18 cellular contexts compared by ENCODE assay signal in the genomic region with DNA sequence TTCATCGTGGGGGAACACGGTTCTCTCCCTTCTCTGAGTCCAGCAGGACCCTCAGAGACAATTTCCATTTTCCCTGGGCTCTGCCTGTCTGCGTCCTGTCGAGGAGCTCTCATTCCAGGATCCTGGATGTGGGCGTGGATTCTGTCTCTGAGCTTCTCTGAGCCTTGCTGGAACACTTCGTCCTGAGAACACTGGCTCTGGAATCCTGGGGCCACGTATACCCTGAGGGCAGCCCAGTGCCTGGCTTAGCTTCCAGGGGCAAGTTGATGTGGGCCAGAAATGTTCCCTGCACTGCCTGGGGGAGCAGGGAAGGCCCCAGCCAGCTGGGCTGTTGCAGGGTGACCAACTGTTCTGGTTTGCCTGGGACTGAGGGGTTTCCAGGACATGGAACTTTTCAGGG.
DNase-seq lines count a peak whose midpoint lies in the region; ATAC-seq and TF ChIP-seq lines count a peak whose summit lies in the region.
"Had no signal": no experiment of that assay in that cellular context is flagged by ENCODE, and none has a peak within 500 bp of the region (broad histone marks: within the 10 kb centered on the region; RNA-seq: fewer than 3 reads in every experiment).

No MANE protein-coding gene starts in this region.

- H3K27ac ChIP-seq in neural progenitor cell: no peak overlapping the region
- no peak overlapping the region for H3K27ac ChIP-seq in osteoblast (ENCODE audit: low read depth, low read length)
- no peak overlapping the region for H3K27ac ChIP-seq in transverse colon

- H3K4me1 ChIP-seq in neural progenitor cell (peaks cover 25% of the 10 kb centered on the region), osteoblast (ENCODE audit: insufficient read depth, low read length) (no peaks in the 10 kb centered on the region), transverse colon (peaks cover 0 to 5% (median 2%) of the 10 kb centered on the region in 4 donors)

- DNase-seq in Right ventricle myocardium superior: peak; percentile 50
- DNase-seq in cardiac septum (ENCODE audit: low spot score): no peak
- DNase-seq in left ventricle myocardium superior: peak; percentile 63
- no peak for DNase-seq in neural progenitor cell (ENCODE audit: low spot score)
- no peak for DNase-seq in DMS 273 (lab: John Stamatoyannopoulos, UW; ENCODE audit: unreplicated experiment)
- no peak for DNase-seq in SKM-1 treated with dmso at 0.1 percent for 144 hours (lab: John Stamatoyannopoulos, UW; ENCODE audit: unreplicated experiment)
- no peak for DNase-seq in osteoblast (ENCODE audit: insufficient read length, low spot score, missing footprints)
- no peak for DNase-seq in transverse colon
- DNase-seq: 8988T, EL, HCEC 1CT, NCI-H1417, NCI-H1930, NCI-H2171, NCI-H510A had no signal

- no peak for TF ChIP-seq POLR2A in transverse colon (IDR thresholded peaks at IDR 0.05)

- H3K9me3 Mint-ChIP-seq in neural progenitor cell: no peaks in the 10 kb centered on the region
- H3K9me3 Mint-ChIP-seq: IgD-negative memory B cell had no signal

- H3K4me3 Mint-ChIP-seq in neural progenitor cell: no peak overlapping the region
- H3K4me3 Mint-ChIP-seq: IgD-negative memory B cell had no signal

- H3K27ac Mint-ChIP-seq in neural progenitor cell: no peak overlapping the region

- ATAC-seq in Right ventricle myocardium superior (ENCODE audit: poor library complexity): peak; percentile 68
- ATAC-seq in left ventricle myocardium superior: peak; percentile 84
- ATAC-seq: Panc1 had no signal

- in situ Hi-C loops in transverse colon (cut with MboI; ENCODE audit: low pct_ligation_motif_present in 1 of 4, low pct_unique_long_range_greater_than_20kb in 1 of 4, low sequenced_read_pairs in 3 of 4): loop anchor here in 2 of 4 donors (10.0 to 25.0 kb wide), 2 partner anchors 591 to 604 kb away; no protein-coding TSS in a partner anchor

- no peak for TF ChIP-seq EP300 in transverse colon (IDR thresholded peaks at IDR 0.05; ENCODE audit: low read depth)

- no peak overlapping the region for H3K9ac ChIP-seq in neural progenitor cell
- H3K9ac ChIP-seq: BLaER1 treated with 17β-estradiol and CSF1 and Interleukin-3, amounts not matched to agents 10 nM and 100 nM had no signal

- H3K79me2 ChIP-seq in neural progenitor cell (ENCODE audit: low read depth) (no peaks in the 10 kb centered on the region), osteoblast (ENCODE audit: insufficient read depth, low read length) (no peaks in the 10 kb centered on the region)

- H3K36me3 Mint-ChIP-seq in neural progenitor cell: no peaks in the 10 kb centered on the region
- H3K36me3 Mint-ChIP-seq: IgD-negative memory B cell had no signal

- TF ChIP-seq CTCF in neural progenitor cell (IDR thresholded peaks at IDR 0.05) (no peak), osteoblast (IDR thresholded peaks at IDR 0.05; ENCODE audit: extremely low read depth, low read depth, low read length) (no peak), transverse colon (IDR thresholded peaks at IDR 0.05) (no peak)

- H3K27me3 Mint-ChIP-seq in neural progenitor cell (ENCODE audit: insufficient read depth, low read depth): peaks cover 11% of the 10 kb centered on the region

- H3K27me3 ChIP-seq in neural progenitor cell: no peaks in the 10 kb centered on the region
- H3K27me3 ChIP-seq in osteoblast (ENCODE audit: insufficient read depth, low read length): no peaks in the 10 kb centered on the region
- no peaks in the 10 kb centered on the region for H3K27me3 ChIP-seq in transverse colon
- H3K27me3 ChIP-seq: BLaER1 treated with 17β-estradiol and CSF1 and Interleukin-3, amounts not matched to agents 10 nM and 100 nM had no signal

- H3K4me3 ChIP-seq in neural progenitor cell: no peak overlapping the region
- H3K4me3 ChIP-seq in osteoblast (ENCODE audit: insufficient read depth, low read length): no peak overlapping the region
- no peak overlapping the region for H3K4me3 ChIP-seq in transverse colon
- H3K4me3 ChIP-seq: BLaER1 treated with 17β-estradiol and CSF1 and Interleukin-3, amounts not matched to agents 10 nM and 100 nM had no signal

- WGBS in transverse colon (ENCODE audit: low coverage in 1 of 2), 2 donors: 8 to 45% methylated on average over 2 to 5 of the region's 7 CpGs

- H3K36me3 ChIP-seq in neural progenitor cell (no peaks in the 10 kb centered on the region), osteoblast (ENCODE audit: insufficient read depth, low read length) (no peaks in the 10 kb centered on the region), transverse colon (no peaks in the 10 kb centered on the region)
- H3K36me3 ChIP-seq: BLaER1 treated with 17β-estradiol and CSF1 and Interleukin-3, amounts not matched to agents 10 nM and 100 nM had no signal

- peaks cover 28% of the 10 kb centered on the region for H3K4me1 Mint-ChIP-seq in neural progenitor cell
- H3K4me1 Mint-ChIP-seq: IgD-negative memory B cell had no signal

- H3K4me2 ChIP-seq in neural progenitor cell: peak overlapping the region; percentile 36
- H3K4me2 ChIP-seq in osteoblast (ENCODE audit: insufficient read depth, low read length): no peak overlapping the region

- peaks cover 16% of the 10 kb centered on the region for H3F3A ChIP-seq in neural progenitor cell (ENCODE audit: low read depth)

- H3K9me3 ChIP-seq in neural progenitor cell (ENCODE audit: low read depth) (no peaks in the 10 kb centered on the region), osteoblast (ENCODE audit: low read depth, low read length) (no peaks in the 10 kb centered on the region), transverse colon (no peaks in the 10 kb centered on the region)

- intact Hi-C loops in Right ventricle myocardium superior (cut with DNase I): no loop called here
- intact Hi-C loops in cardiac septum (cut with DNase I): no loop called here
- intact Hi-C loops in left ventricle myocardium superior (cut with micrococcal nuclease): no loop called here
- intact Hi-C loops in transverse colon (cut with DNase I; ENCODE audit: low total_unique reads): no loop called here

- H4K20me1 ChIP-seq in neural progenitor cell (ENCODE audit: low read depth) (no peaks in the 10 kb centered on the region), osteoblast (ENCODE audit: insufficient read depth, low read length) (no peaks in the 10 kb centered on the region)
- H4K20me1 ChIP-seq: BLaER1 treated with 17β-estradiol and CSF1 and Interleukin-3, amounts not matched to agents 10 nM and 100 nM had no signal

- H2AFZ ChIP-seq in neural progenitor cell (replicated peaks) (peak overlapping the region; percentile 91), osteoblast (ENCODE audit: low read length) (no peak overlapping the region)

Comparison
In these comparisons a context has a peak if more than half of its experiments do, and no peak if none do; other contexts are left out.
1. DNase-seq: peak in Right ventricle myocardium superior (single experiment) and left ventricle myocardium superior (single experiment); none in cardiac septum (single experiment), neural progenitor cell (single experiment), DMS 273 (single experiment), SKM-1 treated with dmso at 0.1 percent for 144 hours (single experiment), osteoblast (single experiment) and transverse colon (single experiment).